8 cellular contexts compared by ENCODE assay signal in the genomic region with DNA sequence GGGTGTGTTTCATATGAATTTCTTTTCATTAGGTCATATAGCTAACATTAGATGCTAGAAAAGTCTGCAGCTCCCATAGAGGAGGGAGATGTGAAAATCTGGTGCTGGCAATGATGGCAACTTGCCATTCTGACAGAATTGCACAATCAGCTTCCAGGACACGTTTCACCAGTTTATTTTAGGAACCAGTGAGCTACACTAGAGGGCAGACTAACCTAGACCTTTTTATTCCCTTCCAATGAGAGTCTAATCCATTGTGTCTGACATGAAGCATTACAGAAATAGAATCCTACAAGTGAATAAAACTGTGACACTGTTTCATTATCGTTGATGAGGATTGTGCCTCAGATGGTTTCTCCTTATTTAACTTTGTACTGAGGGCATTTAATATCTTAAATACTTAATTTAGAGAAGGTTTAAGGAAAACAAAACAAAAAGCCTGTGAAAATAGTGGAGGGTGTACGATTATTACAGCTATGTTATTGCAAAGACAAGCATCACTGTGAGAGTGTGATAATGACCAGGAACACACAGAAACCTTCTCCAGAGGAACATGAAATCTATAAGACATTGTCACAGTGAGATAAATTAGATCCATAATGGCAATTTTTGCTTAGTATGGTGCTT.
DNase-seq lines count a peak whose midpoint lies in the region; ATAC-seq and TF ChIP-seq lines count a peak whose summit lies in the region.

No MANE protein-coding gene starts in this region.

- TF ChIP-seq CTCF in AG10803 (conservative IDR thresholded peaks at IDR 0.05; ENCODE audit: low read length): peak; percentile 77
- no peak for TF ChIP-seq CTCF in mucosa of descending colon (IDR thresholded peaks at IDR 0.05)

- no peaks in the 10 kb centered on the region for H3K4me1 Mint-ChIP-seq in T-cell

- no peaks in the 10 kb centered on the region for H3K36me3 Mint-ChIP-seq in T-cell

- H3K27me3 Mint-ChIP-seq in T-cell: no peaks in the 10 kb centered on the region

- POLR2A ChIA-PET in T-cell (lab: Charles Lee): interaction anchor here in 1 of 2 donors (0.6 kb wide), 1 partner anchor 309 kb away, joined by 3 read pairs; no protein-coding TSS in a partner anchor

- CTCF ChIA-PET in T-cell (lab: Charles Lee): interaction anchor here (0.5 to 1.2 kb wide), 5 partner anchors 241 to 789 kb away, joined by 3 to 6 read pairs (median 3); no protein-coding TSS in a partner anchor

- peaks cover 9% of the 10 kb centered on the region for H3K4me1 ChIP-seq in mucosa of descending colon (ENCODE audit: low read depth)

- H3K4me3 ChIP-seq in AG10803 (ENCODE audit: low read length): no peak overlapping the region
- H3K4me3 ChIP-seq in mucosa of descending colon: no peak overlapping the region

- no peak overlapping the region for H3K27ac Mint-ChIP-seq in T-cell

- H3K4me3 Mint-ChIP-seq in T-cell: no peak overlapping the region

- DNase-seq in AG10803 (ENCODE audit: low read depth) (peak; percentile 85), NCI-H1694 treated with DMSO at 0.1 percent for 48 hours (lab: John Stamatoyannopoulos, UW) (peak; percentile 85), T-cell (no peak), epithelial cell of prostate (ENCODE audit: low read depth, low spot score) (peak; percentile 45), mucosa of descending colon (peak in 1 of 3 donors; percentile 87)

- no peaks in the 10 kb centered on the region for H3K9me3 Mint-ChIP-seq in T-cell

- no peak overlapping the region for H3K27ac ChIP-seq in epithelial cell of prostate

- H3K36me3 ChIP-seq in mucosa of descending colon (ENCODE audit: low read depth): no peaks in the 10 kb centered on the region

- ATAC-seq in GM18499 (IDR thresholded peaks at IDR 0.05; ENCODE audit: insufficient read depth, unreplicated experiment) (peak; percentile 75), HG02884 (IDR thresholded peaks at IDR 0.05; ENCODE audit: unreplicated experiment) (peak; percentile 74), T-cell (replicated peaks in 1 of 4) (peak in 3 of 4 experiments; percentile 46 to 53 (median 53)), mucosa of descending colon (peak; percentile 95), HG03571 (IDR thresholded peaks at IDR 0.05; ENCODE audit: unreplicated experiment) (no peak)

- intact Hi-C loops in mucosa of descending colon (cut with DNase I, micrococcal nuclease): no loop called here

- H3K9me3 ChIP-seq in mucosa of descending colon: no peaks in the 10 kb centered on the region

Comparison
In these comparisons a context has a peak if more than half of its experiments do, and no peak if none do; other contexts are left out.
1. DNase-seq: peak in AG10803 (single experiment), NCI-H1694 treated with DMSO at 0.1 percent for 48 hours (single experiment) and epithelial cell of prostate (single experiment); none in T-cell (0 of 34).